ENCODE assay signal across 8 cellular contexts in the genomic region with DNA sequence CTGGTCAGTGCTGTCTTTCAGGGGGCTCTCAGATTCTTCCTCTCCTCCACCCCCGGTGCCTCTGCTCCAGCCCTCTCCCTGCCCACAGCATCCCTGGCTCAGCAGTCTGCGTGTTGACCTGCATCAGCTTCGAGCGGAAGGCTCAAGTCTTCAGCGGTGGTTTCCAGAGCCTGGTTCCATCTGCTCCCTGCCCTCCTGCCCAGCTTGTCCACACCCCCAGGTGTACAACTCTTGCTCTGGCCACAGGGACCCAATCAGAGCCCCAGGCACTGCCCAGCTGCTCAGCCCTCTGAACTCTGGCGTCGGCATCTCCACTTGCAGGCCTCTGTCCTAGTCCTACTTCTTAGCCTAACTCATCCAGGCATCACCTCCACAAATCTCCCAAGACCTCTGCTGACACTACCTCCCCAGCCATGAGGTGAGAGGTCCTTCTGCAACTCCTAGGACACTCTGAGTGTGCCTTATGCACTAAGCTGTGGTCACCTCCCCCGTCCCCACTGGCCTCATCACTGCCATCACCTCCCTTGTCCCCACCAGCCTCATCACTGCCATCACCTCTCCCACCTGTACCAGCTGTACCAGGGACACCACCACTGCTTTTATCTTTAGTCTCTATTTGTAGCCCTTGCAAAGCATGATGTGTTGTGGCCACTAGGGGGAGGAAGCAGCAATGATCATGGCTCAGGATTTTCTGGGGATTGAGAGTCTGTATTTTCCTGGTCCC.
DNase-seq lines count a peak whose midpoint lies in the region; ATAC-seq and TF ChIP-seq lines count a peak whose summit lies in the region.

No MANE protein-coding gene starts in this region.

- peak; percentile 74 for ATAC-seq in left lung
- ATAC-seq in stimulated activated naive CD8-positive, alpha-beta T cell treated with anti-CD3 and anti-CD28 coated beads, Interleukin-15, amount 100 ng/mL, for 72 hours = peak; percentile 51
- ATAC-seq in GM21786 (IDR thresholded peaks at IDR 0.05; ENCODE audit: unreplicated experiment) = no peak

- no peaks in the 10 kb centered on the region for H3K9me3 ChIP-seq in left lung

- no peaks in the 10 kb centered on the region for H3K9me3 Mint-ChIP-seq in stimulated activated naive CD8-positive, alpha-beta T cell treated with anti-CD3 and anti-CD28 coated beads, Interleukin-15, amount 100 ng/mL, for 72 hours

- no peak overlapping the region for H3K27ac ChIP-seq in KMS-11
- H3K27ac ChIP-seq in left lung = no peak overlapping the region

- no peaks in the 10 kb centered on the region for H3K27me3 ChIP-seq in KMS-11 (ENCODE audit: insufficient read depth, low read depth)
- H3K27me3 ChIP-seq in left lung = no peaks in the 10 kb centered on the region

- H3K36me3 ChIP-seq in KMS-11 (ENCODE audit: insufficient read depth) (no peaks in the 10 kb centered on the region), left lung (no peaks in the 10 kb centered on the region)

- no peak overlapping the region for H3K4me3 ChIP-seq in KMS-11 (IDR thresholded peaks at IDR 0.05; ENCODE audit: insufficient read depth, low read depth, low read length)
- H3K4me3 ChIP-seq in choroid plexus epithelial cell (ENCODE audit: low read depth, low read length) = no peak overlapping the region
- H3K4me3 ChIP-seq in left lung = no peak overlapping the region

- H3K9ac ChIP-seq in KMS-11 = no peak overlapping the region

- TF ChIP-seq CTCF in KMS-11 (conservative IDR thresholded peaks at IDR 0.05; ENCODE audit: low read depth, low read length) (peak; percentile 80), choroid plexus epithelial cell (conservative IDR thresholded peaks at IDR 0.05; ENCODE audit: low read depth, low read length) (peak; percentile 95), left lung (IDR thresholded peaks at IDR 0.05) (peak; percentile 69 to 77)

- H4K20me1 ChIP-seq in KMS-11 (ENCODE audit: insufficient read depth) = no peaks in the 10 kb centered on the region

- intact Hi-C loops in left lung (cut with DNase I) = no loop called here

- H3K4me3 Mint-ChIP-seq in stimulated activated naive CD8-positive, alpha-beta T cell treated with anti-CD3 and anti-CD28 coated beads, Interleukin-15, amount 100 ng/mL, for 72 hours = no peak overlapping the region

- H3K79me2 ChIP-seq in KMS-11 (ENCODE audit: insufficient read depth, low read depth) = no peaks in the 10 kb centered on the region

- no peaks in the 10 kb centered on the region for H3K27me3 Mint-ChIP-seq in stimulated activated naive CD8-positive, alpha-beta T cell treated with anti-CD3 and anti-CD28 coated beads, Interleukin-15, amount 100 ng/mL, for 72 hours

- peaks cover 7% of the 10 kb centered on the region for H3K4me1 Mint-ChIP-seq in stimulated activated naive CD8-positive, alpha-beta T cell treated with anti-CD3 and anti-CD28 coated beads, Interleukin-15, amount 100 ng/mL, for 72 hours

- H3K4me1 ChIP-seq in KMS-11 (ENCODE audit: low read depth, poor library complexity, severe bottlenecking) (no peaks in the 10 kb centered on the region), left lung (no peaks in the 10 kb centered on the region)

- no peak overlapping the region for H3K27ac Mint-ChIP-seq in stimulated activated naive CD8-positive, alpha-beta T cell treated with anti-CD3 and anti-CD28 coated beads, Interleukin-15, amount 100 ng/mL, for 72 hours

- H2AFZ ChIP-seq in KMS-11 (ENCODE audit: low read depth) = no peak overlapping the region

- no peak overlapping the region for H3K4me2 ChIP-seq in KMS-11

- DNase-seq in NCI-H510A treated with DMSO at 0.1 percent for 48 hours (lab: John Stamatoyannopoulos, UW) (peak; percentile 46), NCI-H510A (lab: John Stamatoyannopoulos, UW) (no peak), SW 1271 (lab: John Stamatoyannopoulos, UW) (peak; percentile 15 to 57), choroid plexus epithelial cell (ENCODE audit: low read depth) (peak; percentile 78), left lung (no peak)
- DNase-seq in stimulated activated naive CD8-positive, alpha-beta T cell treated with anti-CD3 and anti-CD28 coated beads, Interleukin-15, amount 100 ng/mL, for 72 hours = peak; percentile 13 to 27

Comparison
In these comparisons a context has a peak if more than half of its experiments do, and no peak if none do; other contexts are left out.
1. DNase-seq: peak in NCI-H510A treated with DMSO at 0.1 percent for 48 hours (single experiment), SW 1271 (2 of 2), choroid plexus epithelial cell (single experiment) and stimulated activated naive CD8-positive, alpha-beta T cell treated with anti-CD3 and anti-CD28 coated beads, Interleukin-15, amount 100 ng/mL, for 72 hours (2 of 2); none in NCI-H510A (single experiment) and left lung (0 of 2).
2. Peak in every context shown above with its lines, with median percentiles within 50 percentile points of each other: CTCF ChIP-seq.